5 cellular contexts compared by ENCODE assay signal in genomic region chr15:58379454-58379853, GRCh38. TPM values are rescaled to one million over a fixed set of nuclear protein-coding genes. Genes with fewer than 3 reads are reported as not detected.
"Had no signal": no experiment of that assay in that cellular context is flagged by ENCODE, and none has a peak within 500 bp of the region (broad histone marks: within the 10 kb centered on the region; RNA-seq: fewer than 3 reads in every experiment).

No MANE protein-coding gene starts in this region.

RNA-seq across cellular contexts. Expression of gene LIPC, which starts 52.3 kb away (rescaled TPM):
- total RNA-seq: PC-3, PC-9, RPMI7951, SK-MEL-5 had no signal
- polyA plus RNA-seq: SK-N-SH had no signal
